1 cellular context compared by ENCODE assay signal in genomic region chr7:26151953-26152781, GRCh38.
TF ChIP-seq lines count a peak whose summit lies in the region.

Gene NFE2L3 (plus strand): TSS chr7:26152198. CDS start chr7:26152499, 301 bp downstream.

TF ChIP-seq in GM12878, 131 proteins besides CTCF, POLR2A, EP300 and RAD21 (continued from another document and continues in another):
- TF ChIP-seq ZNF687 (IDR thresholded peaks at IDR 0.05) (peak; percentile 85; the same call in 1 of the 2 replicates), CREM (IDR thresholded peaks at IDR 0.05; ENCODE audit: low read depth) (no peak), PML (IDR thresholded peaks at IDR 0.05; ENCODE audit: low read length) (no peak), CEBPZ (IDR thresholded peaks at IDR 0.05; ENCODE audit: low read depth, low read length) (no peak), BRCA1 (IDR thresholded peaks at IDR 0.05; ENCODE audit: low read depth, low read length) (no peak), ZNF207 (IDR thresholded peaks at IDR 0.05; ENCODE audit: borderline replicate concordance) (no peak), MXI1 (IDR thresholded peaks at IDR 0.05; ENCODE audit: low read depth, low read length) (peak; percentile 31; the same call in 1 of the 2 replicates), MEF2A (IDR thresholded peaks at IDR 0.05; ENCODE audit: insufficient read depth, low read depth, low read length) (no peak), HDGF (IDR thresholded peaks at IDR 0.05) (peak; percentile 84; the same call in 1 of the 2 replicates), KDM1A (IDR thresholded peaks at IDR 0.05; ENCODE audit: borderline replicate concordance) (no peak), SMAD5 (IDR thresholded peaks at IDR 0.05; ENCODE audit: low read depth) (peak; percentile 37; the same call in 1 of the 2 replicates), ZNF217 (IDR thresholded peaks at IDR 0.05) (no peak), PKNOX1 (IDR thresholded peaks at IDR 0.05) (no peak), POLR2AphosphoS5 (IDR thresholded peaks at IDR 0.05; ENCODE audit: low read length) (peak; percentile 56; the same call in 1 of the 2 replicates), RBBP5 (conservative IDR thresholded peaks at IDR 0.05) (no peak), GABPA (IDR thresholded peaks at IDR 0.05; ENCODE audit: low read depth) (no peak), ASH2L (IDR thresholded peaks at IDR 0.05; ENCODE audit: borderline replicate concordance, low read depth) (no peak), IKZF2 (IDR thresholded peaks at IDR 0.05) (no peak; a peak in 1 of 4 replicates), ETV6 (conservative IDR thresholded peaks at IDR 0.05 in 1 of 2, IDR thresholded peaks at IDR 0.05 in 1 of 2; ENCODE audit: borderline replicate concordance in 1 of 2, low read depth in 1 of 2) (no peak), SRF (IDR thresholded peaks at IDR 0.05; ENCODE audit: low read depth in 2 of 2, low read length in 2 of 2) (0 out of 4 replicates have a peak, but pooled peaks of 1 of the 2 experiments have one; percentile 6), SREBF1 (IDR thresholded peaks at IDR 0.05; ENCODE audit: low read length) (no peak), YBX1 (IDR thresholded peaks at IDR 0.05) (no peak), NR2C2 (IDR thresholded peaks at IDR 0.05; ENCODE audit: borderline replicate concordance, control insufficient read depth, insufficient read length, low read depth) (no peak), ZNF592 (IDR thresholded peaks at IDR 0.05) (no peak), BCLAF1 (IDR thresholded peaks at IDR 0.05) (no peak), MYC (IDR thresholded peaks at IDR 0.05; ENCODE audit: insufficient read depth, insufficient read length, insufficient replicate concordance, low read length, severe bottlenecking) (no peak), SUZ12 (IDR thresholded peaks at IDR 0.05; ENCODE audit: unreplicated experiment) (no peak), TAF1 (IDR thresholded peaks at IDR 0.05; ENCODE audit: borderline replicate concordance, low read depth, low read length) (peak; percentile 15; the same call in 1 of the 2 replicates), FOXM1 (IDR thresholded peaks at IDR 0.05; ENCODE audit: low read depth, low read length) (no peak), STAT1 (conservative IDR thresholded peaks at IDR 0.05) (no peak), ZSCAN29 (IDR thresholded peaks at IDR 0.05) (peak; percentile 45; the same call in 1 of the 2 replicates), USF2 (IDR thresholded peaks at IDR 0.05; ENCODE audit: borderline replicate concordance, low read depth, low read length) (no peak), USF1 (IDR thresholded peaks at IDR 0.05; ENCODE audit: borderline replicate concordance, extremely low read length, insufficient read depth, low read depth, low read length) (no peak), DPF2 (IDR thresholded peaks at IDR 0.05) (peak; percentile 52; the same call in 1 of the 2 replicates), TCF12 (IDR thresholded peaks at IDR 0.05; ENCODE audit: low read depth, low read length) (0 out of 2 replicates have a peak, but pooled peaks have one; percentile 5), ZZZ3 (IDR thresholded peaks at IDR 0.05; ENCODE audit: control insufficient read depth, insufficient read length, low read depth) (no peak), SP1 (IDR thresholded peaks at IDR 0.05; ENCODE audit: low read depth, low read length) (peak; percentile 22), NFIC (IDR thresholded peaks at IDR 0.05; ENCODE audit: low read depth, low read length) (no peak), MTA3 (IDR thresholded peaks at IDR 0.05; ENCODE audit: borderline replicate concordance, low read length) (no peak), RELA (IDR thresholded peaks at IDR 0.05; ENCODE audit: borderline replicate concordance, partially characterized antibody) (no peak), ZNF24 (IDR thresholded peaks at IDR 0.05) (0 out of 2 replicates have a peak, but pooled peaks have one; percentile 13), FOXK2 (IDR thresholded peaks at IDR 0.05) (no peak), NKRF (conservative IDR thresholded peaks at IDR 0.05) (peak; percentile 59; the same call in 1 of the 2 replicates)
